In the genomic region with DNA sequence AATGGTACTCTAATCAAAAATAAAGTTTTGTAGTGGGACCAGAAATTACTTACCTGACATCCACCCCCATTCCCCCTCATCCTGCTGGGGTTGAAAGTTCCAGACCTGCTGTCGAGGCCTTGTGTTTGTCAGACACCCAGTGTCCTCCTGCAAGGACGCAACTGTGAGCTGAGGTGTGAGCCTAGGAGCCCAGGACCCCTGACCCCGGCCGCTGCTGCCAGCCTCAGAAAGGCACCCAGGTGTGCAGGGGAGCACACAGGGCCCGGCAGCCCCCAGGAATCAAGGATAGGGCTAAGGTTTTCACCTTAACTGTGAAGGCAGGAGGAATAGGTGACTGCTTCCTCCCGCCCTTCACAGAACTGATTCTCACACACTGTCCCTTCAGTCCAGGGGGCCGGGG, we compare ENCODE assay signal across 5 cellular contexts. TPM values are rescaled to one million over a fixed set of nuclear protein-coding genes. Genes with fewer than 3 reads are reported as not detected.
DNase-seq lines count a peak whose midpoint lies in the region; ATAC-seq and TF ChIP-seq lines count a peak whose summit lies in the region.
"Not testable (repeated sequence)": the region's sequence is repeated elsewhere in the genome, so short reads cannot be mapped to it uniquely, and the experiment has no call there.

No MANE protein-coding gene starts in this region.

- H3K79me2 ChIP-seq in PC-9 (ENCODE audit: low read depth): not testable (repeated sequence)
- H3K79me2 ChIP-seq in mammary epithelial cell (ENCODE audit: insufficient read depth, low read length): peaks cover 11% of the 10 kb centered on the region

- not testable (repeated sequence) for H3K4me2 ChIP-seq in IMR-90 (ENCODE audit: low read depth, low read length); PC-9; mammary epithelial cell (ENCODE audit: insufficient read depth, low read depth, low read length)

- not testable (repeated sequence) for H3K9me1 ChIP-seq in IMR-90 (ENCODE audit: insufficient read depth, low read length)

- dilution Hi-C loops in IMR-90 (cut with HindIII; ENCODE audit: low sequenced_read_pairs, unreplicated experiment): not testable (repeated sequence)
- dilution Hi-C loops in mammary epithelial cell (cut with HindIII; ENCODE audit: low sequenced_read_pairs): loop anchor here (5.0 kb wide), 1 partner anchor 71 kb away; no protein-coding TSS in a partner anchor

- H3K4me1 ChIP-seq in Caco-2; IMR-90 (ENCODE audit: control insufficient read depth, insufficient read depth, low read length); PC-9 (replicated peaks; ENCODE audit: insufficient read depth); mammary epithelial cell (ENCODE audit: insufficient read depth, low read length): not testable (repeated sequence)

- H3K9me2 ChIP-seq in PC-9 (ENCODE audit: insufficient read depth): not testable (repeated sequence)

- POLR2A ChIA-PET in Caco-2 (lab: Charles Lee); PC-9 (lab: Charles Lee; ENCODE audit: unreplicated experiment): not testable (repeated sequence)
- POLR2A ChIA-PET in IMR-90 (lab: Charles Lee; ENCODE audit: unreplicated experiment): interaction anchor here (0.6 kb wide), 1 partner anchor 25 kb away, joined by 5 read pairs; no protein-coding TSS in a partner anchor

- peaks cover 51% of the 10 kb centered on the region for H3K36me3 Mint-ChIP-seq in Caco-2 (ENCODE audit: insufficient read depth, unreplicated experiment)
- H3K36me3 Mint-ChIP-seq in memory B cell: not testable (repeated sequence)

- in situ Hi-C loops in IMR-90 (cut with MboI; ENCODE audit: low sequenced_read_pairs); mammary epithelial cell (cut with MboI; ENCODE audit: low sequenced_read_pairs in 2 of 2): not testable (repeated sequence)

- H3K4me1 Mint-ChIP-seq in Caco-2 (ENCODE audit: low read depth, unreplicated experiment); memory B cell: not testable (repeated sequence)

- H3K27ac ChIP-seq in IMR-90 (ENCODE audit: insufficient read depth, low read length); PC-9; mammary epithelial cell (ENCODE audit: insufficient read depth, low read depth, low read length): not testable (repeated sequence)

- not testable (repeated sequence) for TF ChIP-seq RAD21 in IMR-90 (IDR thresholded peaks at IDR 0.05; ENCODE audit: low read length)

- not testable (repeated sequence) for H2BK120ac ChIP-seq in IMR-90 (ENCODE audit: low read depth, low read length)

- H4K20me1 ChIP-seq in IMR-90 (ENCODE audit: insufficient read depth, low read length); PC-9 (ENCODE audit: insufficient read depth); mammary epithelial cell (ENCODE audit: insufficient read depth, low read length): not testable (repeated sequence)

- intact Hi-C loops in Caco-2 (cut with micrococcal nuclease; ENCODE audit: unreplicated experiment); IMR-90 (cut with micrococcal nuclease); PC-9 (cut with micrococcal nuclease; ENCODE audit: unreplicated experiment); mammary epithelial cell (cut with micrococcal nuclease): not testable (repeated sequence)

- not testable (repeated sequence) for H2BK15ac ChIP-seq in IMR-90 (ENCODE audit: low read depth, low read length)

- H3K14ac ChIP-seq in IMR-90 (replicated peaks; ENCODE audit: low read depth, low read length): not testable (repeated sequence)

- not testable (repeated sequence) for H3K9me3 Mint-ChIP-seq in Caco-2 (ENCODE audit: unreplicated experiment); memory B cell

- not testable (repeated sequence) for H4K8ac ChIP-seq in IMR-90 (ENCODE audit: low read depth in 2 of 2, low read length in 2 of 2)

- H4K91ac ChIP-seq in IMR-90 (ENCODE audit: insufficient read depth, low read depth, low read length): not testable (repeated sequence)

- H2AK5ac ChIP-seq in IMR-90 (ENCODE audit: low read depth, low read length): not testable (repeated sequence)

- H3K9ac ChIP-seq in IMR-90 (ENCODE audit: low read depth, low read length); mammary epithelial cell (ENCODE audit: insufficient read depth, low read length): not testable (repeated sequence)

- H3K27me3 Mint-ChIP-seq in Caco-2 (ENCODE audit: insufficient read depth, unreplicated experiment); memory B cell: not testable (repeated sequence)

- BruUV-seq in Caco-2 (replicated peaks; lab: Mats Ljungman, UMichigan) (TSS peak; percentile 59), IMR-90 (replicated peaks; lab: Mats Ljungman, UMichigan) (TSS peak; percentile 85), PC-9 (replicated peaks; lab: Mats Ljungman, UMichigan) (TSS peak; percentile 25), mammary epithelial cell (replicated peaks; lab: Mats Ljungman, UMichigan) (TSS peak; percentile 57)

- H3K27me3 ChIP-seq in Caco-2 (replicated peaks; ENCODE audit: control insufficient read depth, insufficient read depth, low read length); IMR-90 (ENCODE audit: control insufficient read depth, insufficient read depth, low read length); PC-9 (ENCODE audit: insufficient read depth, low read depth); mammary epithelial cell (ENCODE audit: insufficient read depth, low read length): not testable (repeated sequence)

- not testable (repeated sequence) for H3K4me3 Mint-ChIP-seq in Caco-2 (ENCODE audit: unreplicated experiment); memory B cell

- DNase-seq in Caco-2; IMR-90; PC-9; mammary epithelial cell; memory B cell (ENCODE audit: low spot score in 2 of 2): not testable (repeated sequence)

- H3F3A ChIP-seq in PC-9 (ENCODE audit: insufficient read depth, low read depth): not testable (repeated sequence)

- not testable (repeated sequence) for H4K5ac ChIP-seq in IMR-90 (ENCODE audit: low read depth, low read length)

- not testable (repeated sequence) for H3K4me3 ChIP-seq in Caco-2 (ENCODE audit: low read depth, low read length); IMR-90 (ENCODE audit: insufficient read depth, low read depth, low read length); PC-9; mammary epithelial cell (replicated peaks in 1 of 3; ENCODE audit: insufficient read depth in 1 of 3, low read depth in 2 of 3, low read length in 3 of 3)

- not testable (repeated sequence) for H3K56ac ChIP-seq in IMR-90 (ENCODE audit: extremely low read depth, insufficient read depth, low read length)

- not testable (repeated sequence) for H2AFZ ChIP-seq in IMR-90 (replicated peaks; ENCODE audit: low read length, poor library complexity); PC-9; mammary epithelial cell (ENCODE audit: low read depth, low read length)

- not testable (repeated sequence) for H2BK5ac ChIP-seq in IMR-90 (ENCODE audit: low read depth, low read length, poor library complexity, severe bottlenecking)

- not testable (repeated sequence) for H3K18ac ChIP-seq in IMR-90 (ENCODE audit: low read depth, low read length)

- H3K27ac Mint-ChIP-seq in Caco-2 (ENCODE audit: unreplicated experiment): not testable (repeated sequence)
- peak overlapping the region; percentile 67 for H3K27ac Mint-ChIP-seq in memory B cell

- ATAC-seq in IMR-90 (ENCODE audit: low read depth); memory B cell (ENCODE audit: low read depth): not testable (repeated sequence)

- H2BK20ac ChIP-seq in IMR-90 (ENCODE audit: low read depth, low read length): not testable (repeated sequence)

- not testable (repeated sequence) for H3K36me3 ChIP-seq in Caco-2 (ENCODE audit: control insufficient read depth, insufficient read depth, low read length); PC-9 (ENCODE audit: low read depth)
- H3K36me3 ChIP-seq in IMR-90 (ENCODE audit: control insufficient read depth, insufficient read depth, low read length) (peaks cover 40% of the 10 kb centered on the region), mammary epithelial cell (ENCODE audit: insufficient read depth, low read length) (peaks cover 23% of the 10 kb centered on the region)

- not testable (repeated sequence) for H3K4ac ChIP-seq in IMR-90 (ENCODE audit: low read depth, low read length)

- not testable (repeated sequence) for H3K79me1 ChIP-seq in IMR-90 (ENCODE audit: low read depth in 1 of 2, low read length in 2 of 2)

- TF ChIP-seq CTCF in Caco-2 (IDR thresholded peaks at IDR 0.05; ENCODE audit: insufficient read depth in 1 of 2, low read depth in 1 of 2, low read length in 1 of 2, severe bottlenecking in 1 of 2, unreplicated experiment in 1 of 2); IMR-90 (conservative IDR thresholded peaks at IDR 0.05; ENCODE audit: low read depth, low read length); PC-9 (conservative IDR thresholded peaks at IDR 0.05); mammary epithelial cell (conservative IDR thresholded peaks at IDR 0.05 in 1 of 2, IDR thresholded peaks at IDR 0.05 in 1 of 2; ENCODE audit: extremely low read depth in 1 of 2, insufficient read depth in 1 of 2, low read depth in 1 of 2, low read length in 2 of 2): not testable (repeated sequence)

- H2AK9ac ChIP-seq in IMR-90 (replicated peaks; ENCODE audit: low read depth, low read length, poor library complexity): not testable (repeated sequence)

- WGBS in IMR-90 (ENCODE audit: extremely low coverage in 2 of 2, insufficient read length in 1 of 2), 2 experiments: 100% methylated on average over 3 of the region's 7 CpGs; no CpG with 5 or more reads in 1 of the 2 experiments
- 93% methylated on average over 3 of the region's 7 CpGs for WGBS in mammary epithelial cell (ENCODE audit: low coverage, missing lambda C conversion rate)

- not testable (repeated sequence) for H3K23ac ChIP-seq in IMR-90 (ENCODE audit: low read depth, low read length)

- not testable (repeated sequence) for TF ChIP-seq POLR2A in IMR-90 (IDR thresholded peaks at IDR 0.05; ENCODE audit: low read depth, low read length)

- CTCF ChIA-PET in Caco-2 (lab: Charles Lee); IMR-90 (lab: Yijun Ruan, JAX); PC-9 (lab: Charles Lee); mammary epithelial cell (lab: Charles Lee; ENCODE audit: low non-redundant PET): not testable (repeated sequence)

- H3K9me3 ChIP-seq in Caco-2; IMR-90 (ENCODE audit: control insufficient read depth, insufficient read depth, low read length); PC-9 (ENCODE audit: insufficient read depth, low read depth); mammary epithelial cell (replicated peaks; ENCODE audit: insufficient read depth, low read length): not testable (repeated sequence)

RNA-seq across cellular contexts. Expression of a gene that starts 24.7 kb away (rescaled TPM):
- total RNA-seq in Caco-2 (2022) (64.6 and 79.2 TPM in 2 replicates), IMR-90 (2012; rRNA removed) (26.0 and 32.2 TPM in 2 replicates), PC-9 (2021) (43.7 and 54.2 TPM in 2 replicates), mammary epithelial cell (10 to 100 TPM; 43.0 to 76.3 TPM)
- polyA plus RNA-seq in IMR-90 (2012; rRNA removed) (28.3 and 30.3 TPM in 2 replicates), mammary epithelial cell (33.9 TPM)
- 16.3 and 17.9 TPM in 2 replicates for polyA plus RNA-seq in IMR-90 (2012; cell fraction: cytosol; rRNA removed)
- 47.8 and 61.5 TPM in 2 replicates for polyA plus RNA-seq in IMR-90 (2012; cell fraction: nucleus; rRNA removed; ENCODE audit: low replicate concordance)
- polyA minus RNA-seq in mammary epithelial cell: 33.5 TPM

RNA-seq across cellular contexts. Expression of a gene that starts 27.9 kb away (rescaled TPM):
- total RNA-seq in Caco-2 (2022): 3.1 and 3.2 TPM in 2 replicates
- total RNA-seq in IMR-90 (2012; rRNA removed): 1.8 and 2.2 TPM in 2 replicates
- 2.1 and 2.2 TPM in 2 replicates for polyA plus RNA-seq in IMR-90 (2012; rRNA removed)
- 2.0 TPM in 2 replicates for polyA plus RNA-seq in IMR-90 (2012; cell fraction: cytosol; rRNA removed)
- polyA plus RNA-seq in IMR-90 (2012; cell fraction: nucleus; rRNA removed; ENCODE audit: low replicate concordance): 0.61 and 0.91 TPM in 2 replicates
- 3.6 and 4.3 TPM in 2 replicates for total RNA-seq in PC-9 (2021)
- 1 to 10 TPM; 1.7 to 4.1 TPM for total RNA-seq in mammary epithelial cell
- polyA plus RNA-seq in mammary epithelial cell: 3.3 TPM
- 5.7 TPM for polyA minus RNA-seq in mammary epithelial cell

RNA-seq across cellular contexts. Expression of a gene that starts 44.0 kb away (rescaled TPM):
- total RNA-seq in Caco-2 (2022) (53.8 and 54.9 TPM in 2 replicates), IMR-90 (2012; rRNA removed) (24.9 and 43.0 TPM in 2 replicates), PC-9 (2021) (31.9 and 43.1 TPM in 2 replicates), mammary epithelial cell (10 to 100 TPM; 31.3 to 32.9 TPM)
- polyA plus RNA-seq in IMR-90 (2012; rRNA removed) (4.1 and 5.3 TPM in 2 replicates), mammary epithelial cell (8.0 TPM)
- 1.5 TPM in 2 replicates for polyA plus RNA-seq in IMR-90 (2012; cell fraction: cytosol; rRNA removed)
- polyA plus RNA-seq in IMR-90 (2012; cell fraction: nucleus; rRNA removed; ENCODE audit: low replicate concordance): 2.1 and 6.2 TPM in 2 replicates
- polyA minus RNA-seq in mammary epithelial cell: 48.6 TPM

RNA-seq across cellular contexts. Expression of a gene that starts 49.3 kb away (rescaled TPM):
- total RNA-seq in Caco-2 (2022) (22.0 and 22.7 TPM in 2 replicates), IMR-90 (2012; rRNA removed) (4.7 and 10.6 TPM in 2 replicates), PC-9 (2021) (24.3 and 28.6 TPM in 2 replicates), mammary epithelial cell (10 to 100 TPM in 1 of 2 donors, 1 to 10 TPM in 1; 9.7 to 22.8 TPM)
- polyA plus RNA-seq in IMR-90 (2012; rRNA removed) (14.1 and 15.4 TPM in 2 replicates), mammary epithelial cell (13.3 TPM)
- polyA plus RNA-seq in IMR-90 (2012; cell fraction: cytosol; rRNA removed): 4.0 and 5.3 TPM in 2 replicates
- polyA plus RNA-seq in IMR-90 (2012; cell fraction: nucleus; rRNA removed; ENCODE audit: low replicate concordance): 5.5 and 17.8 TPM in 2 replicates
- polyA minus RNA-seq in mammary epithelial cell: 10.4 TPM
